15 cellular contexts compared by ENCODE assay signal in genomic region chr21:38236232-38236631, GRCh38. TPM values are rescaled to one million over a fixed set of nuclear protein-coding genes. Genes with fewer than 3 reads are reported as not detected.
DNase-seq lines count a peak whose midpoint lies in the region; TF ChIP-seq lines count a peak whose summit lies in the region.
"Had no signal": no experiment of that assay in that cellular context is flagged by ENCODE, and none has a peak within 500 bp of the region (broad histone marks: within the 10 kb centered on the region; RNA-seq: fewer than 3 reads in every experiment).

No MANE protein-coding gene starts in this region.

- H3K36me3 ChIP-seq in WERI-Rb-1, result no peaks in the 10 kb centered on the region
- H3K36me3 ChIP-seq in vagina, result no peaks in the 10 kb centered on the region
- H3K36me3 ChIP-seq: stomach had no signal

- TF ChIP-seq CTCF in GM12872 (IDR thresholded peaks at IDR 0.05; ENCODE audit: insufficient read depth, low read depth, low read length) (peak; percentile 37; the same call in 2 of the 3 replicates), WERI-Rb-1 (IDR thresholded peaks at IDR 0.05; ENCODE audit: low read depth, low read length) (0 out of 2 replicates have a peak, but pooled peaks have one; percentile 14), fibroblast of pulmonary artery (IDR thresholded peaks at IDR 0.05; ENCODE audit: low read length, missing control alignments) (peak; percentile 19), retinal pigment epithelial cell (conservative IDR thresholded peaks at IDR 0.05; ENCODE audit: low read depth, low read length) (peak; percentile 30), vagina (IDR thresholded peaks at IDR 0.05) (no peak)

- DNase-seq in WERI-Rb-1 (no peak), fibroblast of pulmonary artery (ENCODE audit: low read depth) (no peak), retinal pigment epithelial cell (ENCODE audit: low read depth) (no peak), vagina (ENCODE audit: extremely low spot score in 2 of 2) (no peak), NAMALWA (ENCODE audit: low spot score) (no peak)
- no peak for DNase-seq in activated CD4-positive, alpha-beta T cell treated with anti-CD3 and anti-CD28 coated beads, Interleukin-2, amount 50 U/mL, for 4 hours
- DNase-seq: activated CD4-positive, alpha-beta T cell treated with anti-CD3 and anti-CD28 coated beads for 48 hours; activated T-cell treated with anti-CD3 and anti-CD28 coated beads, Interleukin-2, amount 50 U/mL, for 48 hours; kidney; NCI-H774; stimulated activated CD4-positive, alpha-beta T cell treated with anti-CD3 and anti-CD28 coated beads, Interleukin-15, amount 100 ng/mL, for 24 hours; stomach had no signal

- intact Hi-C loops in vagina (cut with DNase I), result no loop called here

- H3K9me3 ChIP-seq in WERI-Rb-1 (ENCODE audit: severe bottlenecking) (no peaks in the 10 kb centered on the region), vagina (no peaks in the 10 kb centered on the region)
- H3K9me3 ChIP-seq: stomach had no signal

- no peaks in the 10 kb centered on the region for H3K27me3 ChIP-seq in WERI-Rb-1 (ENCODE audit: insufficient read depth, low read depth, severe bottlenecking)
- H3K27me3 ChIP-seq in vagina, result no peaks in the 10 kb centered on the region
- H3K27me3 ChIP-seq: stomach had no signal

- H3K4me1 ChIP-seq in vagina, result no peaks in the 10 kb centered on the region

- H3K4me3 ChIP-seq in WERI-Rb-1 (ENCODE audit: low read depth, low read length), result no peak overlapping the region
- no peak overlapping the region for H3K4me3 ChIP-seq in fibroblast of pulmonary artery (replicated peaks; ENCODE audit: low read depth, low read length)
- no peak overlapping the region for H3K4me3 ChIP-seq in retinal pigment epithelial cell (ENCODE audit: low read length)
- H3K4me3 ChIP-seq in vagina, result no peak overlapping the region
- H3K4me3 ChIP-seq: stomach had no signal

- H3K27ac ChIP-seq in WERI-Rb-1 (no peak overlapping the region), vagina (no peak overlapping the region)
- H3K27ac ChIP-seq: C4-2B, stomach had no signal

- TF ChIP-seq POLR2A in vagina (IDR thresholded peaks at IDR 0.05), result no peak

RNA-seq across cellular contexts. Expression of gene KCNJ15, which starts 20.6 kb away (rescaled TPM):
- 12.3 TPM for total RNA-seq in vagina
- total RNA-seq: cerebellum had no signal

Comparison
In these comparisons a context has a peak if more than half of its experiments do, and no peak if none do; other contexts are left out.
1. CTCF ChIP-seq: peak in GM12872 (single experiment), WERI-Rb-1 (single experiment), fibroblast of pulmonary artery (single experiment) and retinal pigment epithelial cell (single experiment); none in vagina (0 of 3).